In the genomic region with DNA sequence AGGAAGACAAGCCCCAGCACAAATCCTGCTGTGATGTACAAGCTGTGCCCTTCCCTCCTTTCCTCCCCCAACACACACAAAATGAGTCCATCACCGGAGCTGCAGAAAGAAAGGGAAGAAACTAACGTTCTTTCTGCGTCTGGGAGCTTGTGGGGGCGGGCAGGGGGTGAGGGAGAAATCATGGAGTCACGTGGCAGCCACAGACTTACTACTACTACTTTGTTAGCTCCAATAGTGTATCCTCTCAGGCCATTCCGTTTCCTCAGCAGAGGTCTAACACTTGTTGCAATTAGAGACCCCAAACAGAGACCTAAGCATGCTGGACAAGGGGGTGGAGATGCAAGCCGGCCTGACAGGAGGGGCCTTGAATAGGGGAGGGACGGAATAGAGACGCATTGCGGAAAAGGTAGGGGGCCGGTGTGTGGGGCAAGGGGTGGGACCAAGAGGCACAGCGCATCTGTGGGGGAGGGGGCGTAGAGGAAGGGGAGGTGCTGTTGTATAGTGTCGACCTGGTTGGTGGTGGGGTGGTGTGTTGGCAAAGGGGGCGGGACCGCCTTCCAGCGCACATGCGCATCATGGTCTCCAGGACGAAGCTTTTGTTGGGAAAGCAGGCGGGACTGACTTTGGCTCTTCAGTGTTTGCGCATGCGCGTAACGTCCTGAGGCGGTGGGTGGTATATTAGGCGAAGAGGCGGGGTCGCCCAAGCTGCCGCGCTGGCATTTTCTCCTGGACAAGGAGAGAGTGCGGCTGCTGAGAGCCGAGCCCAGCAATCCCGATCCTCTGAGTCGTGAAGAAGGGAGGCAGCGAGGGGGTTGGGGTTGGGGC, we compare ENCODE assay signal across 8 cellular contexts. TPM values are rescaled to one million over a fixed set of nuclear protein-coding genes. Genes with fewer than 3 reads are reported as not detected.
A peak's percentile ranks its signal among the peaks of the same experiment; 100 is the strongest.
DNase-seq lines count a peak whose midpoint lies in the region; ATAC-seq and TF ChIP-seq lines count a peak whose summit lies in the region.

MAGED1 (plus strand) TSS at position 703 of the 825 bp plus-strand sequence. CDS start 682 bp downstream, outside the sequence.

- peaks cover 22% of the 10 kb centered on the region for H3K4me1 Mint-ChIP-seq in dendritic cell treated with granulocyte-macrophage colony-stimulating factor and Interleukin-4, amounts not matched to agents 40 ng/mL and 50 ng/mL, for 4 days (ENCODE audit: low read depth)

- CTCF ChIA-PET in A673 (lab: Charles Lee): interaction anchor here (0.7 kb wide), 1 partner anchor 251 kb away, joined by 4 read pairs; no protein-coding TSS in a partner anchor

- H3K4me3 ChIP-seq in A673 (ENCODE audit: low read depth, low read length, poor library complexity, severe bottlenecking): peak within 1 kb of the TSS; percentile 79

- H3K9me3 ChIP-seq in A673 (ENCODE audit: low read depth, low read length, poor library complexity, severe bottlenecking): no peaks in the 10 kb centered on the region

- ATAC-seq in GM18861 (IDR thresholded peaks at IDR 0.05; ENCODE audit: unreplicated experiment): peak; percentile 58
- peak; percentile 62 for ATAC-seq in HG03103 (IDR thresholded peaks at IDR 0.05; ENCODE audit: low read depth, unreplicated experiment)
- peak; percentile 90 for ATAC-seq in left lobe of liver

- H3K36me3 ChIP-seq in A673 (ENCODE audit: insufficient read depth, low read length, poor library complexity, severe bottlenecking): peaks cover 32% of the 10 kb centered on the region

- H3K4me1 ChIP-seq in A673 (ENCODE audit: insufficient read depth, low read length, poor library complexity, severe bottlenecking): peaks cover 22% of the 10 kb centered on the region

- no peak for TF ChIP-seq CTCF in A673 (conservative IDR thresholded peaks at IDR 0.05; ENCODE audit: low read depth, low read length)

- BruUV-seq in A673 (replicated peaks; lab: Mats Ljungman, UMichigan): TSS peak; percentile 79

- intact Hi-C loops in A673 (cut with micrococcal nuclease; ENCODE audit: unreplicated experiment): no loop called here
- intact Hi-C loops in dendritic cell treated with granulocyte-macrophage colony-stimulating factor and Interleukin-4, amounts not matched to agents 40 ng/mL and 50 ng/mL, for 4 days (cut with micrococcal nuclease): no loop called here

- DNase-seq in A673 (ENCODE audit: low spot score) (peak; percentile 94), NCI-H446 (lab: John Stamatoyannopoulos, UW) (peak; percentile 93 to 96), left lobe of liver (ENCODE audit: low spot score) (peak; percentile 92)
- peak; percentile 76 to 77 for DNase-seq in activated CD4-positive, alpha-beta T cell treated with anti-CD3 and anti-CD28 coated beads, Interleukin-2, amount 50 U/mL, for 4 hours
- peak; percentile 70 for DNase-seq in stimulated activated CD4-positive, alpha-beta T cell treated with anti-CD3 and anti-CD28 coated beads, Interleukin-2, amount 100 ng/mL, for 4 hours (ENCODE audit: low read depth)

- no peaks in the 10 kb centered on the region for H3K27me3 ChIP-seq in A673 (replicated peaks; ENCODE audit: insufficient read depth, low read depth, low read length, poor library complexity)

- POLR2A ChIA-PET in A673 (lab: Charles Lee; ENCODE audit: low non-redundant PET): no interaction called here

- H3K27me3 Mint-ChIP-seq in dendritic cell treated with granulocyte-macrophage colony-stimulating factor and Interleukin-4, amounts not matched to agents 40 ng/mL and 50 ng/mL, for 4 days: peaks cover 16% of the 10 kb centered on the region

- peak within 1 kb of the TSS; percentile 89 for H3K4me3 Mint-ChIP-seq in dendritic cell treated with granulocyte-macrophage colony-stimulating factor and Interleukin-4, amounts not matched to agents 40 ng/mL and 50 ng/mL, for 4 days

- H3K36me3 Mint-ChIP-seq in dendritic cell treated with granulocyte-macrophage colony-stimulating factor and Interleukin-4, amounts not matched to agents 40 ng/mL and 50 ng/mL, for 4 days (ENCODE audit: low read depth): peaks cover 9% of the 10 kb centered on the region

- peak within 1 kb of the TSS; percentile 78 for H3K27ac Mint-ChIP-seq in dendritic cell treated with granulocyte-macrophage colony-stimulating factor and Interleukin-4, amounts not matched to agents 40 ng/mL and 50 ng/mL, for 4 days

- peak within 1 kb of the TSS; percentile 88 for H3K27ac ChIP-seq in A673 (ENCODE audit: low read depth, low read length, poor library complexity, severe bottlenecking)

- no peaks in the 10 kb centered on the region for H3K9me3 Mint-ChIP-seq in dendritic cell treated with granulocyte-macrophage colony-stimulating factor and Interleukin-4, amounts not matched to agents 40 ng/mL and 50 ng/mL, for 4 days

RNA-seq across cellular contexts. Expression of gene MAGED1, which starts in this region (rescaled TPM):
- 283 and 323 TPM in 2 replicates for total RNA-seq in A673 (2021)
- 76.9 TPM for total RNA-seq in left lobe of liver

Comparison
In these comparisons a context has a peak if more than half of its experiments do, and no peak if none do; other contexts are left out.
1. Peak in every context shown above with its lines: DNase-seq, ATAC-seq, H3K4me3 ChIP-seq and H3K27ac ChIP-seq.